In genomic region chr3:126084667-126085180, GRCh38 we compare ENCODE assay signal across 1 cellular context.
TF ChIP-seq lines count a peak whose summit lies in the region.

No MANE protein-coding gene starts in this region.

TF ChIP-seq in H1, 55 proteins besides CTCF, POLR2A, EP300 and RAD21 (continued from another document):
- no peak for TF ChIP-seq CBX5 (IDR thresholded peaks at IDR 0.05; ENCODE audit: low read depth, low read length)
- no peak for TF ChIP-seq E2F6 (IDR thresholded peaks at IDR 0.05)
- TF ChIP-seq KDM4A (IDR thresholded peaks at IDR 0.05; ENCODE audit: low read depth, low read length, severe bottlenecking): no peak
- no peak for TF ChIP-seq JUN (IDR thresholded peaks at IDR 0.05; ENCODE audit: low read depth, low read length)
- TF ChIP-seq TEAD4 (IDR thresholded peaks at IDR 0.05; ENCODE audit: low read depth, low read length): no peak
- no peak for TF ChIP-seq RNF2 (IDR thresholded peaks at IDR 0.05; ENCODE audit: borderline replicate concordance, low read depth, low read length, missing control alignments, poor library complexity, severe bottlenecking)
- TF ChIP-seq RFX5 (IDR thresholded peaks at IDR 0.05; ENCODE audit: borderline replicate concordance, low read depth, low read length): no peak
- no peak for TF ChIP-seq SIX5 (IDR thresholded peaks at IDR 0.05; ENCODE audit: low read depth, low read length)
- no peak for TF ChIP-seq SP2 (IDR thresholded peaks at IDR 0.05; ENCODE audit: low read length)
- no peak for TF ChIP-seq CREB1 (IDR thresholded peaks at IDR 0.05)
- no peak for TF ChIP-seq CTBP2 (IDR thresholded peaks at IDR 0.05; ENCODE audit: borderline replicate concordance, insufficient read depth, insufficient read length, low read length)
- TF ChIP-seq HDAC6 (IDR thresholded peaks at IDR 0.05; ENCODE audit: low read depth, low read length): no peak
- TF ChIP-seq SP4 (IDR thresholded peaks at IDR 0.05; ENCODE audit: low read length): no peak
- no peak for TF ChIP-seq MAFK (IDR thresholded peaks at IDR 0.05; ENCODE audit: low read depth, low read length)
- TF ChIP-seq EGR1 (IDR thresholded peaks at IDR 0.05; ENCODE audit: borderline replicate concordance, low read depth, low read length): no peak
- TF ChIP-seq TAF7 (optimal IDR thresholded peaks at IDR 0.05; ENCODE audit: borderline replicate concordance, low read depth, low read length): no peak
- TF ChIP-seq GABPA (IDR thresholded peaks at IDR 0.05; ENCODE audit: borderline replicate concordance, insufficient read depth, low read length): no peak
